ENCODE assay signal across 8 cellular contexts in genomic region chr11:33835143-33835878, GRCh38. TPM values are rescaled to one million over a fixed set of nuclear protein-coding genes. Genes with fewer than 3 reads are reported as not detected.
A peak's percentile ranks its signal among the peaks of the same experiment; 100 is the strongest.
DNase-seq lines count a peak whose midpoint lies in the region; FAIRE-seq and TF ChIP-seq lines count a peak whose summit lies in the region.

No MANE protein-coding gene starts in this region.

- H3K4me1 ChIP-seq in SK-N-SH (ENCODE audit: control insufficient read depth in 1 of 2, insufficient read depth in 2 of 2, low read depth in 1 of 2, low read length in 1 of 2) (peaks cover 0 to 23% of the 10 kb centered on the region in 2 experiments; a peak in 2 of 4 replicates), mesendoderm (ENCODE audit: control insufficient read depth, low read depth, low read length) (no peaks in the 10 kb centered on the region)

- H3K18ac ChIP-seq in mesendoderm (ENCODE audit: low read length) = no peak overlapping the region

- no peak overlapping the region for H2BK5ac ChIP-seq in mesendoderm (ENCODE audit: low read length)

- no peak overlapping the region for H3K4ac ChIP-seq in mesendoderm (ENCODE audit: low read depth, low read length)

- H2BK15ac ChIP-seq in mesendoderm (replicated peaks; ENCODE audit: low read depth) = no peak overlapping the region

- no peak overlapping the region; the same call in 1 of the 2 replicates for H2AFZ ChIP-seq in SK-N-SH (ENCODE audit: low read depth)

- no peaks in the 10 kb centered on the region for H3K36me3 ChIP-seq in SK-N-SH (replicated peaks in 1 of 2; ENCODE audit: control insufficient read depth in 1 of 2, insufficient read depth in 2 of 2, low read length in 1 of 2)
- no peaks in the 10 kb centered on the region for H3K36me3 ChIP-seq in mesendoderm (ENCODE audit: control insufficient read depth, insufficient read depth, low read length)

- H3K4me2 ChIP-seq in SK-N-SH (peak overlapping the region; percentile 37; the same call in 1 of the 2 replicates), mesendoderm (ENCODE audit: low read length) (no peak overlapping the region)

- peak; percentile 60 for TF ChIP-seq CTCF in SK-N-SH (IDR thresholded peaks at IDR 0.05)

- POLR2A ChIA-PET in SK-N-SH (lab: Yijun Ruan, JAX) = no interaction called here

- no peak overlapping the region for H4K8ac ChIP-seq in mesendoderm (ENCODE audit: low read depth, low read length)

- no peak overlapping the region for H3K9ac ChIP-seq in SK-N-SH
- no peak overlapping the region for H3K9ac ChIP-seq in mesendoderm (ENCODE audit: low read length)

- H3K4me3 ChIP-seq in SK-N-SH (ENCODE audit: low read depth in 2 of 2, low read length in 1 of 2) (no peak overlapping the region; a peak in 1 of 4 replicates), mesendoderm (ENCODE audit: low read length) (no peak overlapping the region)

- H3K79me2 ChIP-seq in SK-N-SH (ENCODE audit: insufficient read depth) (no peaks in the 10 kb centered on the region), mesendoderm (ENCODE audit: control insufficient read depth, insufficient read depth, low read length) (no peaks in the 10 kb centered on the region)

- no peak overlapping the region for H2BK120ac ChIP-seq in mesendoderm (ENCODE audit: low read depth, low read length)

- H3K23ac ChIP-seq in mesendoderm (ENCODE audit: low read length) = no peak overlapping the region

- no peak overlapping the region for H4K5ac ChIP-seq in mesendoderm (ENCODE audit: low read length)

- no peak overlapping the region for H3K56ac ChIP-seq in mesendoderm (ENCODE audit: low read length)

- FAIRE-seq in islet of Langerhans (lab: Jason Lieb, UNC) = peak; percentile 96

- DNase-seq in AML-193 (lab: John Stamatoyannopoulos, UW) = peak; percentile 22 to 39
- peak; percentile 60 for DNase-seq in HT-29 (ENCODE audit: low spot score)
- peak; percentile 39 for DNase-seq in SK-N-SH
- DNase-seq in HuH-7.5 (ENCODE audit: low spot score) = no peak
- DNase-seq in 8988T = no peak
- DNase-seq in mesendoderm = no peak
- no peak for DNase-seq in middle frontal gyrus (ENCODE audit: extremely low spot score, low spot score)

- no peaks in the 10 kb centered on the region for H3K9me3 ChIP-seq in SK-N-SH

- peak; percentile 70 for TF ChIP-seq RAD21 in SK-N-SH (IDR thresholded peaks at IDR 0.05; ENCODE audit: low read length)

- no peak overlapping the region for H2AK5ac ChIP-seq in mesendoderm (ENCODE audit: low read length)

- TF ChIP-seq EP300 in SK-N-SH (IDR thresholded peaks at IDR 0.05; ENCODE audit: borderline replicate concordance in 1 of 2, low read depth in 1 of 2, low read length in 1 of 2) = no peak

- no peaks in the 10 kb centered on the region for H3K79me1 ChIP-seq in mesendoderm (ENCODE audit: low read length)

- H3F3A ChIP-seq in SK-N-SH (replicated peaks; ENCODE audit: insufficient read depth) = peaks cover 11% of the 10 kb centered on the region

- 2% methylated on average over 5 of the region's 5 CpGs for WGBS in SK-N-SH (ENCODE audit: low lambda C conversion rate)
- WGBS in mesendoderm (ENCODE audit: extremely low coverage, insufficient coverage, low lambda C conversion rate) = 100% methylated on average over 2 of the region's 5 CpGs

- H3K27ac ChIP-seq in SK-N-SH (ENCODE audit: low read depth in 2 of 2, low read length in 1 of 2) = no peak overlapping the region
- H3K27ac ChIP-seq in mesendoderm (ENCODE audit: low read depth, low read length) = no peak overlapping the region

- CTCF ChIA-PET in SK-N-SH (lab: Yijun Ruan, JAX) = interaction anchor here (0.6 to 2.7 kb wide), 42 partner anchors 10 to 657 kb away, joined by 3 to 43 read pairs (median 3); partner anchors contain the start of gene FBXO3

- no peaks in the 10 kb centered on the region for H4K20me1 ChIP-seq in SK-N-SH (ENCODE audit: insufficient read depth)

- peaks cover 17% of the 10 kb centered on the region; the same call in 1 of the 2 replicates for H3K27me3 ChIP-seq in SK-N-SH (ENCODE audit: insufficient read depth)
- no peaks in the 10 kb centered on the region for H3K27me3 ChIP-seq in mesendoderm (ENCODE audit: insufficient read depth, low read length, poor library complexity)

- no peaks in the 10 kb centered on the region for H3K9me2 ChIP-seq in SK-N-SH

TF ChIP-seq in SK-N-SH, 30 proteins besides CTCF, POLR2A, EP300 and RAD21:
- TF ChIP-seq GATA2 (CRISPR knock-in tag; IDR thresholded peaks at IDR 0.05) (no peak), JUND (IDR thresholded peaks at IDR 0.05) (peak; percentile 21; the same call in 1 of the 2 replicates), SMC3 (IDR thresholded peaks at IDR 0.05; ENCODE audit: low read depth, low read length) (peak; percentile 13; the same call in 1 of the 2 replicates), TCF12 (IDR thresholded peaks at IDR 0.05) (peak; percentile 51; the same call in 1 of the 2 replicates), SIN3A (IDR thresholded peaks at IDR 0.05; ENCODE audit: borderline replicate concordance, low read depth, low read length) (0 out of 2 replicates have a peak, but pooled peaks have one; percentile 28), RFX5 (IDR thresholded peaks at IDR 0.05; ENCODE audit: low read length) (no peak), PBX3 (IDR thresholded peaks at IDR 0.05) (peak; percentile 52), ELF1 (IDR thresholded peaks at IDR 0.05) (no peak), MAX (IDR thresholded peaks at IDR 0.05; ENCODE audit: low read depth) (no peak)

RNA-seq across cellular contexts. Expression of gene LMO2, which starts 56.6 kb away (rescaled TPM):
- 0.05 and 0.21 TPM in 2 replicates for total RNA-seq in HT-29 (2014; rRNA removed; shearing (Covaris generic))
- 0.05 TPM in 2 replicates for polyA plus RNA-seq in SK-N-SH (2012; rRNA removed)
- 0.03 and 0.04 TPM in 2 replicates for polyA plus RNA-seq in SK-N-SH (2012; cell fraction: cytosol; rRNA removed)
- not detected in 2 replicates for polyA plus RNA-seq in SK-N-SH (2012; cell fraction: nucleus; rRNA removed)
- 0.79 TPM for polyA plus RNA-seq in mesendoderm (2013, experiment 1 of 2)
- 0.81 TPM for polyA plus RNA-seq in mesendoderm (2013, experiment 2 of 2)

Comparison
In these comparisons a context has a peak if more than half of its experiments do, and no peak if none do; other contexts are left out.
1. DNase-seq: peak in AML-193 (2 of 2), HT-29 (single experiment) and SK-N-SH (single experiment); none in HuH-7.5 (single experiment), 8988T (single experiment), mesendoderm (single experiment) and middle frontal gyrus (single experiment).